ENCODE assay signal across 8 cellular contexts in genomic region chr12:12356886-12357696, GRCh38. TPM values are rescaled to one million over a fixed set of nuclear protein-coding genes. Genes with fewer than 3 reads are reported as not detected.
DNase-seq lines count a peak whose midpoint lies in the region; TF ChIP-seq lines count a peak whose summit lies in the region.

TSS of gene BORCS5 (plus strand) at chr12:12357078. CDS start at chr12:12357452, 374 bp downstream.

- POLR2A ChIA-PET in activated CD8-positive, alpha-beta memory T cell treated with anti-CD3 and anti-CD28 coated beads for 36 hours (lab: Charles Lee), result interaction anchor here (0.6 to 3.2 kb wide), 22 partner anchors 9 to 380 kb away, joined by 3 to 25 read pairs (median 4); partner anchors contain the start of genes CDKN1B and DUSP16

- peak; percentile 89 for DNase-seq in COR-L47 (lab: John Stamatoyannopoulos, UW)
- DNase-seq in GM20000 (ENCODE audit: low spot score), result peak; percentile 96
- peak; percentile 98 for DNase-seq in HT-29 (ENCODE audit: low spot score)
- DNase-seq in NK-92 treated with Interleukin-12 subunit alpha and Interleukin-12 subunit beta, amount 100 ng/mL, for 24 hours (lab: John Stamatoyannopoulos, UW), result peak; percentile 90
- peak; percentile 93 for DNase-seq in effector CD8-positive, alpha-beta T cell (lab: John Stamatoyannopoulos, UW)
- DNase-seq in lung microvascular endothelial cell (ENCODE audit: low read depth in 2 of 2), result peak; percentile 95
- DNase-seq in stimulated activated CD4-positive, alpha-beta T cell treated with anti-CD3 and anti-CD28 coated beads, TNF-alpha, amount 100 ng/mL, for 48 hours (ENCODE audit: low read depth in 3 of 3), result peak; percentile 94 to 98 (median 97)

- CTCF ChIA-PET in activated CD8-positive, alpha-beta memory T cell treated with anti-CD3 and anti-CD28 coated beads for 36 hours (lab: Charles Lee), result interaction anchor here (1.0 to 2.3 kb wide), 9 partner anchors 9 to 369 kb away, joined by 3 to 8 read pairs (median 3); no protein-coding TSS in a partner anchor

- TF ChIP-seq CTCF in GM20000 (IDR thresholded peaks at IDR 0.05; ENCODE audit: extremely low read depth, missing control alignments), result no peak

RNA-seq across cellular contexts. Expression of gene BORCS5, which starts in this region (rescaled TPM):
- 3.4 and 3.5 TPM in 2 replicates for total RNA-seq in HT-29 (2014; rRNA removed; shearing (Covaris generic))
- total RNA-seq in activated CD8-positive, alpha-beta memory T cell treated with anti-CD3 and anti-CD28 coated beads for 36 hours, result 10 to 100 TPM; 41.1 to 43.3 TPM
- total RNA-seq in lung microvascular endothelial cell, result 2.2 and 4.0 TPM in 2 replicates

Comparison
In these comparisons a context has a peak if more than half of its experiments do, and no peak if none do; other contexts are left out.
1. Peak in every context shown above with its lines: DNase-seq.